19 cellular contexts compared by ENCODE assay signal in genomic region chr19:47006496-47006895, GRCh38. TPM values are rescaled to one million over a fixed set of nuclear protein-coding genes. Genes with fewer than 3 reads are reported as not detected.
DNase-seq lines count a peak whose midpoint lies in the region; ATAC-seq and TF ChIP-seq lines count a peak whose summit lies in the region.
"Had no signal": no experiment of that assay in that cellular context is flagged by ENCODE, and none has a peak within 500 bp of the region (broad histone marks: within the 10 kb centered on the region; RNA-seq: fewer than 3 reads in every experiment).

No MANE protein-coding gene starts in this region.

- H3K9me3 Mint-ChIP-seq in activated T-cell treated with anti-CD3 and anti-CD28 coated beads, Interleukin-2, amount 50 U/mL, for 24 hours: no peaks in the 10 kb centered on the region
- H3K9me3 Mint-ChIP-seq in activated T-cell treated with anti-CD3 and anti-CD28 coated beads, Interleukin-2, amount 50 U/mL, for 72 hours: peaks cover 4 to 5% of the 10 kb centered on the region in 2 donors
- peaks cover 3% of the 10 kb centered on the region for H3K9me3 Mint-ChIP-seq in activated T-helper 17 cell treated with anti-CD3 and anti-CD28 coated beads, Interleukin-2, amount 50 U/mL, for 72 hours
- peaks cover 3 to 4% of the 10 kb centered on the region in 2 donors for H3K9me3 Mint-ChIP-seq in stimulated activated naive B cell treated with anti-CD40 and anti-IgM and Interleukin-4, amounts not matched to agents 10 μg/mL and 1 μg/mL and 100 μg/mL, for 72 hours
- H3K9me3 Mint-ChIP-seq: CD8-positive, alpha-beta memory T cell had no signal

- peaks cover 0 to 44% (median 14%) of the 10 kb centered on the region in 3 donors for H3K27me3 ChIP-seq in stomach
- H3K27me3 ChIP-seq: SJSA1 had no signal

- 55 to 66% (median 65%) methylated on average over 8 of the region's 8 CpGs for WGBS in stomach, 5 donors

- H3K27me3 Mint-ChIP-seq in activated T-cell treated with anti-CD3 and anti-CD28 coated beads, Interleukin-2, amount 50 U/mL, for 24 hours: peaks cover 12% of the 10 kb centered on the region
- peaks cover 19% of the 10 kb centered on the region for H3K27me3 Mint-ChIP-seq in activated T-cell treated with anti-CD3 and anti-CD28 coated beads, Interleukin-2, amount 50 U/mL, for 72 hours (ENCODE audit: low read depth)
- no peaks in the 10 kb centered on the region for H3K27me3 Mint-ChIP-seq in activated T-helper 17 cell treated with anti-CD3 and anti-CD28 coated beads, Interleukin-2, amount 50 U/mL, for 72 hours
- peaks cover 4 to 8% of the 10 kb centered on the region in 2 donors for H3K27me3 Mint-ChIP-seq in stimulated activated naive B cell treated with anti-CD40 and anti-IgM and Interleukin-4, amounts not matched to agents 10 μg/mL and 1 μg/mL and 100 μg/mL, for 72 hours
- H3K27me3 Mint-ChIP-seq: B cell had no signal

- H3K4me1 Mint-ChIP-seq in activated T-cell treated with anti-CD3 and anti-CD28 coated beads, Interleukin-2, amount 50 U/mL, for 24 hours (ENCODE audit: low read depth): peaks cover 6% of the 10 kb centered on the region
- no peaks in the 10 kb centered on the region for H3K4me1 Mint-ChIP-seq in activated T-cell treated with anti-CD3 and anti-CD28 coated beads, Interleukin-2, amount 50 U/mL, for 72 hours (ENCODE audit: low read depth)
- H3K4me1 Mint-ChIP-seq in activated T-helper 17 cell treated with anti-CD3 and anti-CD28 coated beads, Interleukin-2, amount 50 U/mL, for 72 hours: no peaks in the 10 kb centered on the region
- peaks cover 4 to 5% of the 10 kb centered on the region in 2 donors for H3K4me1 Mint-ChIP-seq in stimulated activated naive B cell treated with anti-CD40 and anti-IgM and Interleukin-4, amounts not matched to agents 10 μg/mL and 1 μg/mL and 100 μg/mL, for 72 hours

- no peak for DNase-seq in activated T-cell treated with anti-CD3 and anti-CD28 coated beads, Interleukin-2, amount 50 U/mL, for 24 hours
- DNase-seq in activated T-cell treated with anti-CD3 and anti-CD28 coated beads, Interleukin-2, amount 50 U/mL, for 72 hours: no peak
- DNase-seq in epidermal melanocyte (ENCODE audit: insufficient read length, low spot score) (peak; percentile 17), stomach (no peak), COLO829 (ENCODE audit: low spot score) (no peak), HEK293T (ENCODE audit: extremely low spot score) (no peak)
- no peak for DNase-seq in stimulated activated naive B cell treated with anti-CD40 and anti-IgM and Interleukin-4, amounts not matched to agents 10 μg/mL and 1 μg/mL and 100 μg/mL, for 72 hours
- DNase-seq: CD8-positive, alpha-beta memory T cell; GOT3; KG1; MM.1S; Right ventricle myocardium superior; RPMI8226 had no signal

- H3K4me3 ChIP-seq in stomach: no peak overlapping the region
- H3K4me3 ChIP-seq: SJSA1 had no signal

- POLR2A ChIA-PET in HEK293T (lab: Yijun Ruan, JAX): no interaction called here

- no peak for TF ChIP-seq CTCF in stomach (IDR thresholded peaks at IDR 0.05)

- H3K27ac ChIP-seq in stomach: no peak overlapping the region
- H3K27ac ChIP-seq: 22Rv1, C4-2B, SJSA1 had no signal

- TF ChIP-seq POLR2A in stomach (IDR thresholded peaks at IDR 0.05): no peak

- CTCF ChIA-PET in HEK293T (lab: Yijun Ruan, JAX): interaction anchor here (0.9 kb wide), 1 partner anchor 16 kb away, joined by 3 read pairs; no protein-coding TSS in a partner anchor

- no peak overlapping the region for H3K4me3 Mint-ChIP-seq in activated T-cell treated with anti-CD3 and anti-CD28 coated beads, Interleukin-2, amount 50 U/mL, for 24 hours
- H3K4me3 Mint-ChIP-seq in activated T-cell treated with anti-CD3 and anti-CD28 coated beads, Interleukin-2, amount 50 U/mL, for 72 hours: no peak overlapping the region
- H3K4me3 Mint-ChIP-seq in activated T-helper 17 cell treated with anti-CD3 and anti-CD28 coated beads, Interleukin-2, amount 50 U/mL, for 72 hours: no peak overlapping the region
- H3K4me3 Mint-ChIP-seq in stimulated activated naive B cell treated with anti-CD40 and anti-IgM and Interleukin-4, amounts not matched to agents 10 μg/mL and 1 μg/mL and 100 μg/mL, for 72 hours: no peak overlapping the region
- H3K4me3 Mint-ChIP-seq: B cell had no signal

- no peak for TF ChIP-seq EP300 in stomach (IDR thresholded peaks at IDR 0.05)

- H3K9me3 ChIP-seq in stomach: peaks cover 0 to 4% (median 0%) of the 10 kb centered on the region in 4 donors
- H3K9me3 ChIP-seq: SJSA1 had no signal

- intact Hi-C loops in stomach (cut with DNase I; ENCODE audit: low total_unique reads): no loop called here

- H3K27ac Mint-ChIP-seq in activated T-cell treated with anti-CD3 and anti-CD28 coated beads, Interleukin-2, amount 50 U/mL, for 24 hours: peak overlapping the region; percentile 41
- no peak overlapping the region for H3K27ac Mint-ChIP-seq in activated T-cell treated with anti-CD3 and anti-CD28 coated beads, Interleukin-2, amount 50 U/mL, for 72 hours
- peak overlapping the region; percentile 41 for H3K27ac Mint-ChIP-seq in activated T-helper 17 cell treated with anti-CD3 and anti-CD28 coated beads, Interleukin-2, amount 50 U/mL, for 72 hours
- H3K27ac Mint-ChIP-seq in stimulated activated naive B cell treated with anti-CD40 and anti-IgM and Interleukin-4, amounts not matched to agents 10 μg/mL and 1 μg/mL and 100 μg/mL, for 72 hours: peak overlapping the region; percentile 1
- H3K27ac Mint-ChIP-seq: B cell had no signal

- peaks cover 0 to 7% (median 4%) of the 10 kb centered on the region in 4 donors for H3K36me3 ChIP-seq in stomach

- no peak for ATAC-seq in activated T-cell treated with anti-CD3 and anti-CD28 coated beads, Interleukin-2, amount 50 U/mL, for 72 hours (replicated peaks in 1 of 2)
- no peak for ATAC-seq in activated T-helper 17 cell treated with anti-CD3 and anti-CD28 coated beads, Interleukin-2, amount 50 U/mL, for 72 hours (replicated peaks)
- no peak for ATAC-seq in stimulated activated naive B cell treated with anti-CD40 and anti-IgM and Interleukin-4, amounts not matched to agents 10 μg/mL and 1 μg/mL and 100 μg/mL, for 72 hours (replicated peaks)

- peaks cover 2% of the 10 kb centered on the region for H3K36me3 Mint-ChIP-seq in activated T-cell treated with anti-CD3 and anti-CD28 coated beads, Interleukin-2, amount 50 U/mL, for 24 hours (ENCODE audit: low read depth)
- peaks cover 3 to 4% of the 10 kb centered on the region in 2 donors for H3K36me3 Mint-ChIP-seq in activated T-cell treated with anti-CD3 and anti-CD28 coated beads, Interleukin-2, amount 50 U/mL, for 72 hours (ENCODE audit: insufficient read depth in 2 of 2)
- peaks cover 5% of the 10 kb centered on the region for H3K36me3 Mint-ChIP-seq in activated T-helper 17 cell treated with anti-CD3 and anti-CD28 coated beads, Interleukin-2, amount 50 U/mL, for 72 hours (ENCODE audit: low read depth)
- peaks cover 3 to 7% of the 10 kb centered on the region in 2 donors for H3K36me3 Mint-ChIP-seq in stimulated activated naive B cell treated with anti-CD40 and anti-IgM and Interleukin-4, amounts not matched to agents 10 μg/mL and 1 μg/mL and 100 μg/mL, for 72 hours

- peaks cover 8 to 16% (median 11%) of the 10 kb centered on the region in 4 donors for H3K4me1 ChIP-seq in stomach
- H3K4me1 ChIP-seq: SJSA1 had no signal

TF ChIP-seq in HEK293T, 16 proteins besides CTCF, POLR2A, EP300 and RAD21:
- TF ChIP-seq ZNF384 (IDR thresholded peaks at IDR 0.05) (no peak), BHLHE40 (IDR thresholded peaks at IDR 0.05; ENCODE audit: borderline replicate concordance) (no peak), LEF1 (IDR thresholded peaks at IDR 0.05; ENCODE audit: borderline replicate concordance) (no peak), ELF4 (IDR thresholded peaks at IDR 0.05) (no peak), FOXK2 (IDR thresholded peaks at IDR 0.05) (no peak), SP1 (IDR thresholded peaks at IDR 0.05) (no peak), SUZ12 (IDR thresholded peaks at IDR 0.05) (no peak), FOXM1 (IDR thresholded peaks at IDR 0.05; ENCODE audit: borderline replicate concordance) (no peak), L3MBTL2 (conservative IDR thresholded peaks at IDR 0.05) (no peak), ARNT (IDR thresholded peaks at IDR 0.05) (no peak)

RNA-seq across cellular contexts. Expression of gene NPAS1, which starts 13.1 kb away (rescaled TPM):
- total RNA-seq in activated T-cell treated with anti-CD3 and anti-CD28 coated beads, Interleukin-2, amount 50 U/mL, for 72 hours: 1 to 10 TPM in 1 of 2 donors, under 1 TPM in 1; 0.55 to 1.1 TPM
- total RNA-seq in activated T-helper 17 cell treated with anti-CD3 and anti-CD28 coated beads, Interleukin-2, amount 50 U/mL, for 72 hours: under 1 TPM; 0.42 to 0.73 TPM
- total RNA-seq in stomach: 1 to 10 TPM in 1 of 5 donors, under 1 TPM in 1, not detected in 3; 0.72 to 2.3 TPM
- 1 to 10 TPM; 1.1 to 8.9 (median 1.1) TPM for polyA plus RNA-seq in stomach
- total RNA-seq: Daoy, Right ventricle myocardium superior, SJSA1 had no signal
- polyA plus RNA-seq: CD8-positive, alpha-beta memory T cell had no signal

RNA-seq across cellular contexts. Expression of gene TMEM160, which starts 41.9 kb away (rescaled TPM):
- total RNA-seq in activated T-cell treated with anti-CD3 and anti-CD28 coated beads, Interleukin-2, amount 50 U/mL, for 72 hours: 10 to 100 TPM; 30.8 TPM
- total RNA-seq in activated T-helper 17 cell treated with anti-CD3 and anti-CD28 coated beads, Interleukin-2, amount 50 U/mL, for 72 hours: 10 to 100 TPM; 18.6 to 56.3 TPM
- 100 to 1,000 TPM in 1 of 5 donors, 10 to 100 TPM in 2, 1 to 10 TPM in 1, not detected in 1; 7.0 to 232 (median 23.9) TPM for total RNA-seq in stomach
- polyA plus RNA-seq in stomach: 10 to 100 TPM in 2 of 3 donors, 1 to 10 TPM in 1; 5.4 to 76.1 (median 59.0) TPM
